Comparison of ENCODE assay signal across 1 cellular context in the genomic region with DNA sequence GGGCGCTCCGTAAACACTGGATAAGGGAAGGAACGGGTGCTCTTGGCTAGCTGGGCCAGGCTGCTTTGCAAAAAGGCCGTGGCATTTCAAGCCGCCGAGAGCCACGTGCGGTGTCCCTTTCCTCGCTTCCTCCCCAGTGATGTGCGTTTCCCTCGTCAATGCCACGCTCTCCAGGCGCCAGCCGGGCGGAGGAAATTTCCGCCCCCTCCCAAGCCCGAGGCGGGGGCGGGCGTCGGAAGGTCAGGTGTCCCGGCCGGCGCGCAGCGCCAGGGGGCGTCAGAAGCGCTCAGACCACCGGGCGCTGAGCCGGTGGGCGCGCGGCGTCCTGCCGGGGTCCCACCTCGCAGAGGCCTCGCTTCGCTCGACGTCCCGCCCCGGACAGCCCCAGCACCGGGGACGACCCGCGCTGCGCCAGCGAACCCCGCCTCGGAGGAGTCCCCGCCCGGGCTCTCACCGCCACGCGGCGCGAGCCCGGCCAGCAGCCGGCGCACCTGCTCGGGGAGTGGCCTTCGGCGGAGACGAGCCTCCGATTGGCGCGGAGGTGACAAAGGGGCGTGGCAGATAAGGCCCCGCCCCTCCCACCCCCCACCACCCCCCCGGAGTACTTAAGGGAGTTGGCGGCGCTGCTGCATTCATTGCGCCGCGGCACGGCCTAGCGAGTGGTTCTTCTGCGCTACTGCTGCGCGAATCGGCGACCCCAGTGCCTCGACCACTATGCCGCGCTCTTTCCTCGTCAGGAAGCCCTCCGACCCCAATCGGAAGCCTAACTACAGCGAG.
A peak's percentile ranks its signal among the peaks of the same experiment; 100 is the strongest.
TF ChIP-seq lines count a peak whose summit lies in the region.

A gene (plus strand): TSS at position 635 of the 777 bp plus-strand sequence. CDS start 80 bp downstream, at position 715.

TF ChIP-seq in K562, 482 proteins besides CTCF, POLR2A, EP300 and RAD21 (continued from another document and continues in another):
- TF ChIP-seq, protein P1, sequence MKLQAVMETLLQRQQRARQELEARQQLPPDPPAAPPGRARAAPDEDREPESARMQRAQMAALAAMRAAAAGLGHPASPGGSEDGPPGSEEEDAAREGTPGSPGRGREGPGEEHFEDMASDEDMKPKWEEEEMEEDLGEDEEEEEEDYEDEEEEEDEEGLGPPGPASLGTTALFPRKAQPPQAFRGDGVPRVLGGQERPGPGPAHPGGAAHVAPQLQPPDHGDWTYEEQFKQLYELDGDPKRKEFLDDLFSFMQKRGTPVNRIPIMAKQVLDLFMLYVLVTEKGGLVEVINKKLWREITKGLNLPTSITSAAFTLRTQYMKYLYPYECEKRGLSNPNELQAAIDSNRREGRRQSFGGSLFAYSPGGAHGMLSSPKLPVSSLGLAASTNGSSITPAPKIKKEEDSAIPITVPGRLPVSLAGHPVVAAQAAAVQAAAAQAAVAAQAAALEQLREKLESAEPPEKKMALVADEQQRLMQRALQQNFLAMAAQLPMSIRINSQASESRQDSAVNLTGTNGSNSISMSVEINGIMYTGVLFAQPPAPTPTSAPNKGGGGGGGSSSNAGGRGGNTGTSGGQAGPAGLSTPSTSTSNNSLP (IDR thresholded peaks at IDR 0.05; ENCODE audit: borderline replicate concordance, low read depth, low read length): no peak
- no peak for TF ChIP-seq CBX5 (IDR thresholded peaks at IDR 0.05; ENCODE audit: borderline replicate concordance, low read depth)
- no peak for TF ChIP-seq HDAC8 (tag; IDR thresholded peaks at IDR 0.05)
- no peak for TF ChIP-seq ZNF23 (CRISPR knock-in tag; IDR thresholded peaks at IDR 0.05)
- TF ChIP-seq POLR2H (tag; IDR thresholded peaks at IDR 0.05; ENCODE audit: low read depth): peak; percentile 98
- TF ChIP-seq SMAD1 (IDR thresholded peaks at IDR 0.05; ENCODE audit: low read depth, low read length, partially characterized antibody): peak; percentile 73
- TF ChIP-seq, protein P2, sequence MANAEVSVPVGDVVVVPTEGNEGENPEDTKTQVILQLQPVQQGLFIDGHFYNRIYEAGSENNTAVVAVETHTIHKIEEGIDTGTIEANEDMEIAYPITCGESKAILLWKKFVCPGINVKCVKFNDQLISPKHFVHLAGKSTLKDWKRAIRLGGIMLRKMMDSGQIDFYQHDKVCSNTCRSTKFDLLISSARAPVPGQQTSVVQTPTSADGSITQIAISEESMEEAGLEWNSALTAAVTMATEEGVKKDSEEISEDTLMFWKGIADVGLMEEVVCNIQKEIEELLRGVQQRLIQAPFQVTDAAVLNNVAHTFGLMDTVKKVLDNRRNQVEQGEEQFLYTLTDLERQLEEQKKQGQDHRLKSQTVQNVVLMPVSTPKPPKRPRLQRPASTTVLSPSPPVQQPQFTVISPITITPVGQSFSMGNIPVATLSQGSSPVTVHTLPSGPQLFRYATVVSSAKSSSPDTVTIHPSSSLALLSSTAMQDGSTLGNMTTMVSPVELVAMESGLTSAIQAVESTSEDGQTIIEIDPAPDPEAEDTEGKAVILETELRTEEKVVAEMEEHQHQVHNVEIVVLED (CRISPR knock-in tag; IDR thresholded peaks at IDR 0.05): peak; percentile 44
- no peak for TF ChIP-seq CHD2 (IDR thresholded peaks at IDR 0.05; ENCODE audit: low read depth, low read length)
- TF ChIP-seq NCOA6 (IDR thresholded peaks at IDR 0.05): no peak
- TF ChIP-seq RB1 (IDR thresholded peaks at IDR 0.05; ENCODE audit: low read depth): peak; percentile 94
- TF ChIP-seq, protein P3, sequence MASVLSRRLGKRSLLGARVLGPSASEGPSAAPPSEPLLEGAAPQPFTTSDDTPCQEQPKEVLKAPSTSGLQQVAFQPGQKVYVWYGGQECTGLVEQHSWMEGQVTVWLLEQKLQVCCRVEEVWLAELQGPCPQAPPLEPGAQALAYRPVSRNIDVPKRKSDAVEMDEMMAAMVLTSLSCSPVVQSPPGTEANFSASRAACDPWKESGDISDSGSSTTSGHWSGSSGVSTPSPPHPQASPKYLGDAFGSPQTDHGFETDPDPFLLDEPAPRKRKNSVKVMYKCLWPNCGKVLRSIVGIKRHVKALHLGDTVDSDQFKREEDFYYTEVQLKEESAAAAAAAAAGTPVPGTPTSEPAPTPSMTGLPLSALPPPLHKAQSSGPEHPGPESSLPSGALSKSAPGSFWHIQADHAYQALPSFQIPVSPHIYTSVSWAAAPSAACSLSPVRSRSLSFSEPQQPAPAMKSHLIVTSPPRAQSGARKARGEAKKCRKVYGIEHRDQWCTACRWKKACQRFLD (CRISPR knock-in tag; IDR thresholded peaks at IDR 0.05): peak; percentile 91
- no peak for TF ChIP-seq PHB (CRISPR knock-in tag; IDR thresholded peaks at IDR 0.05)
- no peak for TF ChIP-seq ZNF140 (CRISPR knock-in tag; IDR thresholded peaks at IDR 0.05)
- no peak for TF ChIP-seq RCOR1 (IDR thresholded peaks at IDR 0.05; ENCODE audit: borderline replicate concordance in 1 of 2, low read depth in 2 of 2, low read length in 2 of 2)
- peak; percentile 57; the same call in 1 of the 2 replicates for TF ChIP-seq ELF4 (CRISPR knock-in tag; IDR thresholded peaks at IDR 0.05)
- peak; percentile 80 for TF ChIP-seq GATAD2B (IDR thresholded peaks at IDR 0.05; ENCODE audit: borderline replicate concordance)
- TF ChIP-seq CXXC5 (CRISPR knock-in tag; IDR thresholded peaks at IDR 0.05): peak; percentile 94
- no peak for TF ChIP-seq ZC3H4 (CRISPR knock-in tag; IDR thresholded peaks at IDR 0.05; ENCODE audit: borderline replicate concordance)
- TF ChIP-seq ZNF717 (CRISPR knock-in tag; IDR thresholded peaks at IDR 0.05): no peak
- peak; percentile 48; the same call in 1 of the 2 replicates for TF ChIP-seq DPF2 (IDR thresholded peaks at IDR 0.05)
- TF ChIP-seq TEAD4 (IDR thresholded peaks at IDR 0.05; ENCODE audit: low read length): peak; percentile 58
- peak; percentile 92 for TF ChIP-seq TEAD4 (CRISPR knock-in tag; IDR thresholded peaks at IDR 0.05; ENCODE audit: borderline replicate concordance)
- TF ChIP-seq SMARCC2 (IDR thresholded peaks at IDR 0.05; ENCODE audit: low read depth): peak; percentile 15; the same call in 1 of the 2 replicates
- no peak for TF ChIP-seq XRCC3 (IDR thresholded peaks at IDR 0.05)
- no peak for TF ChIP-seq HNRNPK (IDR thresholded peaks at IDR 0.05; ENCODE audit: low read depth, low read length, poor library complexity, severe bottlenecking)
- TF ChIP-seq NFIC (IDR thresholded peaks at IDR 0.05): peak; percentile 77
- TF ChIP-seq, protein P4, sequence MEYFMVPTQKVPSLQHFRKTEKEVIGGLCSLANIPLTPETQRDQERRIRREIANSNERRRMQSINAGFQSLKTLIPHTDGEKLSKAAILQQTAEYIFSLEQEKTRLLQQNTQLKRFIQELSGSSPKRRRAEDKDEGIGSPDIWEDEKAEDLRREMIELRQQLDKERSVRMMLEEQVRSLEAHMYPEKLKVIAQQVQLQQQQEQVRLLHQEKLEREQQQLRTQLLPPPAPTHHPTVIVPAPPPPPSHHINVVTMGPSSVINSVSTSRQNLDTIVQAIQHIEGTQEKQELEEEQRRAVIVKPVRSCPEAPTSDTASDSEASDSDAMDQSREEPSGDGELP (CRISPR knock-in tag; IDR thresholded peaks at IDR 0.05; ENCODE audit: borderline replicate concordance): peak; percentile 63; the same call in 1 of the 2 replicates
- no peak for TF ChIP-seq HNRNPLL (IDR thresholded peaks at IDR 0.05; ENCODE audit: low read depth, low read length, poor library complexity, severe bottlenecking)
- TF ChIP-seq YY1 (IDR thresholded peaks at IDR 0.05; ENCODE audit: borderline replicate concordance in 1 of 3, control insufficient read depth in 1 of 3, extremely low read depth in 1 of 3, insufficient read depth in 3 of 3, insufficient read length in 1 of 3, insufficient replicate concordance in 2 of 3, low read depth in 1 of 3, low read length in 2 of 3): peak in 1 of 3 experiments; percentile 39
- no peak for TF ChIP-seq ZBTB8A (IDR thresholded peaks at IDR 0.05; ENCODE audit: partially characterized antibody)
- no peak for TF ChIP-seq NFIX (CRISPR knock-in tag; IDR thresholded peaks at IDR 0.05; ENCODE audit: low read depth)
- TF ChIP-seq TFAM (CRISPR knock-in tag; conservative IDR thresholded peaks at IDR 0.05): no peak
- peak; percentile 97 for TF ChIP-seq SMAD4 (CRISPR knock-in tag; conservative IDR thresholded peaks at IDR 0.05)
- peak; percentile 78; the same call in 1 of the 2 replicates for TF ChIP-seq MED1 (CRISPR knock-in tag; IDR thresholded peaks at IDR 0.05; ENCODE audit: borderline replicate concordance)
- no peak for TF ChIP-seq SMAD2 (IDR thresholded peaks at IDR 0.05; ENCODE audit: low read depth, low read length)
- TF ChIP-seq, protein P5, sequence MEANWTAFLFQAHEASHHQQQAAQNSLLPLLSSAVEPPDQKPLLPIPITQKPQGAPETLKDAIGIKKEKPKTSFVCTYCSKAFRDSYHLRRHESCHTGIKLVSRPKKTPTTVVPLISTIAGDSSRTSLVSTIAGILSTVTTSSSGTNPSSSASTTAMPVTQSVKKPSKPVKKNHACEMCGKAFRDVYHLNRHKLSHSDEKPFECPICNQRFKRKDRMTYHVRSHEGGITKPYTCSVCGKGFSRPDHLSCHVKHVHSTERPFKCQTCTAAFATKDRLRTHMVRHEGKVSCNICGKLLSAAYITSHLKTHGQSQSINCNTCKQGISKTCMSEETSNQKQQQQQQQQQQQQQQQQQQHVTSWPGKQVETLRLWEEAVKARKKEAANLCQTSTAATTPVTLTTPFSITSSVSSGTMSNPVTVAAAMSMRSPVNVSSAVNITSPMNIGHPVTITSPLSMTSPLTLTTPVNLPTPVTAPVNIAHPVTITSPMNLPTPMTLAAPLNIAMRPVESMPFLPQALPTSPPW (CRISPR knock-in tag; IDR thresholded peaks at IDR 0.05): peak; percentile 95
- peak; percentile 91 for TF ChIP-seq KDM2B (CRISPR knock-in tag; IDR thresholded peaks at IDR 0.05)
- TF ChIP-seq BMI1 (IDR thresholded peaks at IDR 0.05; ENCODE audit: low read length): no peak
- TF ChIP-seq, protein P6, sequence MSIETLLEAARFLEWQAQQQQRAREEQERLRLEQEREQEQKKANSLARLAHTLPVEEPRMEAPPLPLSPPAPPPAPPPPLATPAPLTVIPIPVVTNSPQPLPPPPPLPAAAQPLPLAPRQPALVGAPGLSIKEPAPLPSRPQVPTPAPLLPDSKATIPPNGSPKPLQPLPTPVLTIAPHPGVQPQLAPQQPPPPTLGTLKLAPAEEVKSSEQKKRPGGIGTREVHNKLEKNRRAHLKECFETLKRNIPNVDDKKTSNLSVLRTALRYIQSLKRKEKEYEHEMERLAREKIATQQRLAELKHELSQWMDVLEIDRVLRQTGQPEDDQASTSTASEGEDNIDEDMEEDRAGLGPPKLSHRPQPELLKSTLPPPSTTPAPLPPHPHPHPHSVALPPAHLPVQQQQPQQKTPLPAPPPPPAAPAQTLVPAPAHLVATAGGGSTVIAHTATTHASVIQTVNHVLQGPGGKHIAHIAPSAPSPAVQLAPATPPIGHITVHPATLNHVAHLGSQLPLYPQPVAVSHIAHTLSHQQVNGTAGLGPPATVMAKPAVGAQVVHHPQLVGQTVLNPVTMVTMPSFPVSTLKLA (conservative IDR thresholded peaks at IDR 0.05): peak; percentile 91 to 92
- TF ChIP-seq, protein P7, sequence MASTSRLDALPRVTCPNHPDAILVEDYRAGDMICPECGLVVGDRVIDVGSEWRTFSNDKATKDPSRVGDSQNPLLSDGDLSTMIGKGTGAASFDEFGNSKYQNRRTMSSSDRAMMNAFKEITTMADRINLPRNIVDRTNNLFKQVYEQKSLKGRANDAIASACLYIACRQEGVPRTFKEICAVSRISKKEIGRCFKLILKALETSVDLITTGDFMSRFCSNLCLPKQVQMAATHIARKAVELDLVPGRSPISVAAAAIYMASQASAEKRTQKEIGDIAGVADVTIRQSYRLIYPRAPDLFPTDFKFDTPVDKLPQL (IDR thresholded peaks at IDR 0.05; ENCODE audit: extremely low read depth, insufficient read length): peak; percentile 45
- 0 out of 2 replicates have a peak, but pooled peaks have one; percentile 74 for TF ChIP-seq ZNF165 (CRISPR knock-in tag; IDR thresholded peaks at IDR 0.05; ENCODE audit: borderline replicate concordance)
- TF ChIP-seq, protein P8, sequence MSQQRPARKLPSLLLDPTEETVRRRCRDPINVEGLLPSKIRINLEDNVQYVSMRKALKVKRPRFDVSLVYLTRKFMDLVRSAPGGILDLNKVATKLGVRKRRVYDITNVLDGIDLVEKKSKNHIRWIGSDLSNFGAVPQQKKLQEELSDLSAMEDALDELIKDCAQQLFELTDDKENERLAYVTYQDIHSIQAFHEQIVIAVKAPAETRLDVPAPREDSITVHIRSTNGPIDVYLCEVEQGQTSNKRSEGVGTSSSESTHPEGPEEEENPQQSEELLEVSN (IDR thresholded peaks at IDR 0.05; ENCODE audit: borderline replicate concordance in 1 of 2, extremely low read depth in 1 of 2, insufficient read depth in 1 of 2, insufficient read length in 1 of 2, low read depth in 1 of 2, low read length in 1 of 2, poor library complexity in 1 of 2, severe bottlenecking in 1 of 2): peak; percentile 93 to 94
- TF ChIP-seq TBP (optimal IDR thresholded peaks at IDR 0.05; ENCODE audit: low read depth, low read length): peak; percentile 97
- 0 out of 2 replicates have a peak, but pooled peaks have one; percentile 52 for TF ChIP-seq ZNF124 (CRISPR knock-in tag; IDR thresholded peaks at IDR 0.05)
- TF ChIP-seq TAF1 (IDR thresholded peaks at IDR 0.05; ENCODE audit: control insufficient read depth, extremely low read depth, insufficient read depth, low read length, severe bottlenecking): peak; percentile 83
- no peak for TF ChIP-seq ZSCAN29 (IDR thresholded peaks at IDR 0.05)
- no peak for TF ChIP-seq ZNF253 (CRISPR knock-in tag; conservative IDR thresholded peaks at IDR 0.05)
- no peak for TF ChIP-seq CCAR2 (IDR thresholded peaks at IDR 0.05; ENCODE audit: low read depth, low read length)
- no peak for TF ChIP-seq KLF10 (CRISPR knock-in tag; IDR thresholded peaks at IDR 0.05)
- no peak for TF ChIP-seq RHOXF2B (CRISPR knock-in tag; conservative IDR thresholded peaks at IDR 0.05)
- no peak for TF ChIP-seq HOXB6 (CRISPR knock-in tag; IDR thresholded peaks at IDR 0.05; ENCODE audit: borderline replicate concordance)
- TF ChIP-seq, protein P9, sequence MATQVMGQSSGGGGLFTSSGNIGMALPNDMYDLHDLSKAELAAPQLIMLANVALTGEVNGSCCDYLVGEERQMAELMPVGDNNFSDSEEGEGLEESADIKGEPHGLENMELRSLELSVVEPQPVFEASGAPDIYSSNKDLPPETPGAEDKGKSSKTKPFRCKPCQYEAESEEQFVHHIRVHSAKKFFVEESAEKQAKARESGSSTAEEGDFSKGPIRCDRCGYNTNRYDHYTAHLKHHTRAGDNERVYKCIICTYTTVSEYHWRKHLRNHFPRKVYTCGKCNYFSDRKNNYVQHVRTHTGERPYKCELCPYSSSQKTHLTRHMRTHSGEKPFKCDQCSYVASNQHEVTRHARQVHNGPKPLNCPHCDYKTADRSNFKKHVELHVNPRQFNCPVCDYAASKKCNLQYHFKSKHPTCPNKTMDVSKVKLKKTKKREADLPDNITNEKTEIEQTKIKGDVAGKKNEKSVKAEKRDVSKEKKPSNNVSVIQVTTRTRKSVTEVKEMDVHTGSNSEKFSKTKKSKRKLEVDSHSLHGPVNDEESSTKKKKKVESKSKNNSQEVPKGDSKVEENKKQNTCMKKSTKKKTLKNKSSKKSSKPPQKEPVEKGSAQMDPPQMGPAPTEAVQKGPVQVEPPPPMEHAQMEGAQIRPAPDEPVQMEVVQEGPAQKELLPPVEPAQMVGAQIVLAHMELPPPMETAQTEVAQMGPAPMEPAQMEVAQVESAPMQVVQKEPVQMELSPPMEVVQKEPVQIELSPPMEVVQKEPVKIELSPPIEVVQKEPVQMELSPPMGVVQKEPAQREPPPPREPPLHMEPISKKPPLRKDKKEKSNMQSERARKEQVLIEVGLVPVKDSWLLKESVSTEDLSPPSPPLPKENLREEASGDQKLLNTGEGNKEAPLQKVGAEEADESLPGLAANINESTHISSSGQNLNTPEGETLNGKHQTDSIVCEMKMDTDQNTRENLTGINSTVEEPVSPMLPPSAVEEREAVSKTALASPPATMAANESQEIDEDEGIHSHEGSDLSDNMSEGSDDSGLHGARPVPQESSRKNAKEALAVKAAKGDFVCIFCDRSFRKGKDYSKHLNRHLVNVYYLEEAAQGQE (CRISPR knock-in tag; IDR thresholded peaks at IDR 0.05; ENCODE audit: low read depth): no peak
- no peak for TF ChIP-seq BRF1 (IDR thresholded peaks at IDR 0.05; ENCODE audit: borderline replicate concordance, extremely low read depth, insufficient read length)
